ENCODE assay signal across 1 cellular context in the genomic region with DNA sequence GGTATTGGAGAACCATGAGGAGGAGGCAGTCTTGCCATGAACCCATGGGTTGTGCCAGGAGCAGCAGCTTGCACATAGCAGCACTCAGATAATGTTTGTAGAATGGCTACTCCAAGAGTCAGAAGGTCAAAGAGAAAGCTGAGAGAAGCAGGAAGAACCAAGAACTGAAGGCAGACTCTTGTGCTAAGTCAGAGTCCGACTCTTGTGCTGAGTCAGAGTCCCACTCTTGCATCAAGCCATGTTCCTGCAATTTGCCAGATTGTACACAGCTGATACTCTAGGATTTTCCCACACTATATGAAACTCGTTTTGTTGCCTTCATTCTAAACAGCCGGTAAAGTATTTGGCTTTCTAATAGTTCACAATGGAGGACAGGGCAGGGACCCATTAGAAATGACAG.
TF ChIP-seq lines count a peak whose summit lies in the region.

No MANE protein-coding gene starts in this region.

TF ChIP-seq in K562, 482 proteins besides CTCF, POLR2A, EP300 and RAD21 (continued from another document and continues in another):
- TF ChIP-seq NFE2 (IDR thresholded peaks at IDR 0.05; ENCODE audit: low read depth) (peak; percentile 89), SRSF3 (IDR thresholded peaks at IDR 0.05; ENCODE audit: insufficient read depth, low read length) (no peak), CHD2 (IDR thresholded peaks at IDR 0.05; ENCODE audit: low read depth, low read length) (no peak), GTF2F1 (IDR thresholded peaks at IDR 0.05; ENCODE audit: low read depth, low read length) (no peak), SAFB2 (IDR thresholded peaks at IDR 0.05; ENCODE audit: borderline replicate concordance, low read depth, low read length, severe bottlenecking) (no peak), ZNF764 (CRISPR knock-in tag; IDR thresholded peaks at IDR 0.05; ENCODE audit: low read depth) (no peak), ATF2 (CRISPR knock-in tag; IDR thresholded peaks at IDR 0.05) (no peak), BCL6 (CRISPR knock-in tag; IDR thresholded peaks at IDR 0.05) (no peak), ATF3 (IDR thresholded peaks at IDR 0.05) (peak; percentile 74), ATF3 (CRISPR knock-in tag; conservative IDR thresholded peaks at IDR 0.05) (no peak), PRMT5 (CRISPR knock-in tag; IDR thresholded peaks at IDR 0.05) (no peak), NFXL1 (CRISPR knock-in tag; IDR thresholded peaks at IDR 0.05) (no peak), ELK1 (CRISPR knock-in tag; IDR thresholded peaks at IDR 0.05) (no peak), HOXB6 (CRISPR knock-in tag; IDR thresholded peaks at IDR 0.05; ENCODE audit: borderline replicate concordance) (no peak), PHTF2 (CRISPR knock-in tag; IDR thresholded peaks at IDR 0.05) (no peak), ZNF274 (IDR thresholded peaks at IDR 0.05; ENCODE audit: borderline replicate concordance, low read depth, low read length) (no peak), BDP1 (IDR thresholded peaks at IDR 0.05; ENCODE audit: insufficient read depth, insufficient read length) (no peak), MYBL2 (IDR thresholded peaks at IDR 0.05; ENCODE audit: low read depth) (no peak), MYBL2 (CRISPR knock-in tag; IDR thresholded peaks at IDR 0.05; ENCODE audit: borderline replicate concordance) (no peak), ARNT (IDR thresholded peaks at IDR 0.05) (0 out of 4 replicates have a peak, but pooled peaks of 1 of the 2 experiments have one; percentile 26), CHD1 (IDR thresholded peaks at IDR 0.05; ENCODE audit: low read length) (no peak), FOXJ3 (CRISPR knock-in tag; IDR thresholded peaks at IDR 0.05) (no peak), ZFP36 (IDR thresholded peaks at IDR 0.05; ENCODE audit: low read depth, low read length, partially characterized antibody) (no peak), STAT5A (IDR thresholded peaks at IDR 0.05; ENCODE audit: borderline replicate concordance, low read length) (no peak), ARHGAP35 (IDR thresholded peaks at IDR 0.05; ENCODE audit: partially characterized antibody) (no peak), BRF2 (IDR thresholded peaks at IDR 0.05; ENCODE audit: borderline replicate concordance, insufficient read depth, insufficient read length) (no peak), DNMT1 (IDR thresholded peaks at IDR 0.05) (no peak), MAFF (IDR thresholded peaks at IDR 0.05; ENCODE audit: low read length) (peak; percentile 78; the same call in 1 of the 2 replicates), MCM3 (IDR thresholded peaks at IDR 0.05) (no peak), MEF2D (tag; conservative IDR thresholded peaks at IDR 0.05; ENCODE audit: low read depth) (no peak), TEAD4 (IDR thresholded peaks at IDR 0.05; ENCODE audit: low read length) (no peak), TEAD4 (CRISPR knock-in tag; IDR thresholded peaks at IDR 0.05; ENCODE audit: borderline replicate concordance) (no peak), MAFK (IDR thresholded peaks at IDR 0.05; ENCODE audit: low read length) (peak; percentile 88), CEBPB (tag; IDR thresholded peaks at IDR 0.05) (peak; percentile 72; the same call in 1 of the 2 replicates), CBFA2T2 (conservative IDR thresholded peaks at IDR 0.05) (no peak), E4F1 (CRISPR knock-in tag; IDR thresholded peaks at IDR 0.05; ENCODE audit: borderline replicate concordance) (no peak)
- TF ChIP-seq, protein P1, sequence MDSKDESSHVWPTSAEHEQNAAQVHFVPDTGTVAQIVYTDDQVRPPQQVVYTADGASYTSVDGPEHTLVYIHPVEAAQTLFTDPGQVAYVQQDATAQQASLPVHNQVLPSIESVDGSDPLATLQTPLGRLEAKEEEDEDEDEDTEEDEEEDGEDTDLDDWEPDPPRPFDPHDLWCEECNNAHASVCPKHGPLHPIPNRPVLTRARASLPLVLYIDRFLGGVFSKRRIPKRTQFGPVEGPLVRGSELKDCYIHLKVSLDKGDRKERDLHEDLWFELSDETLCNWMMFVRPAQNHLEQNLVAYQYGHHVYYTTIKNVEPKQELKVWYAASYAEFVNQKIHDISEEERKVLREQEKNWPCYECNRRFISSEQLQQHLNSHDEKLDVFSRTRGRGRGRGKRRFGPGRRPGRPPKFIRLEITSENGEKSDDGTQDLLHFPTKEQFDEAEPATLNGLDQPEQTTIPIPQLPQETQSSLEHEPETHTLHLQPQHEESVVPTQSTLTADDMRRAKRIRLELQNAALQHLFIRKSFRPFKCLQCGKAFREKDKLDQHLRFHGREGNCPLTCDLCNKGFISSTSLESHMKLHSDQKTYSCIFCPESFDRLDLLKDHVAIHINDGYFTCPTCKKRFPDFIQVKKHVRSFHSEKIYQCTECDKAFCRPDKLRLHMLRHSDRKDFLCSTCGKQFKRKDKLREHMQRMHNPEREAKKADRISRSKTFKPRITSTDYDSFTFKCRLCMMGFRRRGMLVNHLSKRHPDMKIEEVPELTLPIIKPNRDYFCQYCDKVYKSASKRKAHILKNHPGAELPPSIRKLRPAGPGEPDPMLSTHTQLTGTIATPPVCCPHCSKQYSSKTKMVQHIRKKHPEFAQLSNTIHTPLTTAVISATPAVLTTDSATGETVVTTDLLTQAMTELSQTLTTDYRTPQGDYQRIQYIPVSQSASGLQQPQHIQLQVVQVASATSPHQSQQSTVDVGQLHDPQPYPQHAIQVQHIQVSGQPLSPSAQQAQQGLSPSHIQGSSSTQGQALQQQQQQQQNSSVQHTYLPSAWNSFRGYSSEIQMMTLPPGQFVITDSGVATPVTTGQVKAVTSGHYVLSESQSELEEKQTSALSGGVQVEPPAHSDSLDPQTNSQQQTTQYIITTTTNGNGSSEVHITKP (IDR thresholded peaks at IDR 0.05; ENCODE audit: partially characterized antibody) = no peak
- TF ChIP-seq, protein P2, sequence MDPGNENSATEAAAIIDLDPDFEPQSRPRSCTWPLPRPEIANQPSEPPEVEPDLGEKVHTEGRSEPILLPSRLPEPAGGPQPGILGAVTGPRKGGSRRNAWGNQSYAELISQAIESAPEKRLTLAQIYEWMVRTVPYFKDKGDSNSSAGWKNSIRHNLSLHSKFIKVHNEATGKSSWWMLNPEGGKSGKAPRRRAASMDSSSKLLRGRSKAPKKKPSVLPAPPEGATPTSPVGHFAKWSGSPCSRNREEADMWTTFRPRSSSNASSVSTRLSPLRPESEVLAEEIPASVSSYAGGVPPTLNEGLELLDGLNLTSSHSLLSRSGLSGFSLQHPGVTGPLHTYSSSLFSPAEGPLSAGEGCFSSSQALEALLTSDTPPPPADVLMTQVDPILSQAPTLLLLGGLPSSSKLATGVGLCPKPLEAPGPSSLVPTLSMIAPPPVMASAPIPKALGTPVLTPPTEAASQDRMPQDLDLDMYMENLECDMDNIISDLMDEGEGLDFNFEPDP (CRISPR knock-in tag; IDR thresholded peaks at IDR 0.05) = no peak
- TF ChIP-seq, protein P3, sequence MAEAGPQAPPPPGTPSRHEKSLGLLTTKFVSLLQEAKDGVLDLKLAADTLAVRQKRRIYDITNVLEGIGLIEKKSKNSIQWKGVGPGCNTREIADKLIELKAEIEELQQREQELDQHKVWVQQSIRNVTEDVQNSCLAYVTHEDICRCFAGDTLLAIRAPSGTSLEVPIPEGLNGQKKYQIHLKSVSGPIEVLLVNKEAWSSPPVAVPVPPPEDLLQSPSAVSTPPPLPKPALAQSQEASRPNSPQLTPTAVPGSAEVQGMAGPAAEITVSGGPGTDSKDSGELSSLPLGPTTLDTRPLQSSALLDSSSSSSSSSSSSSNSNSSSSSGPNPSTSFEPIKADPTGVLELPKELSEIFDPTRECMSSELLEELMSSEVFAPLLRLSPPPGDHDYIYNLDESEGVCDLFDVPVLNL (CRISPR knock-in tag; IDR thresholded peaks at IDR 0.05; ENCODE audit: low read depth) = no peak
- TF ChIP-seq, protein P4, sequence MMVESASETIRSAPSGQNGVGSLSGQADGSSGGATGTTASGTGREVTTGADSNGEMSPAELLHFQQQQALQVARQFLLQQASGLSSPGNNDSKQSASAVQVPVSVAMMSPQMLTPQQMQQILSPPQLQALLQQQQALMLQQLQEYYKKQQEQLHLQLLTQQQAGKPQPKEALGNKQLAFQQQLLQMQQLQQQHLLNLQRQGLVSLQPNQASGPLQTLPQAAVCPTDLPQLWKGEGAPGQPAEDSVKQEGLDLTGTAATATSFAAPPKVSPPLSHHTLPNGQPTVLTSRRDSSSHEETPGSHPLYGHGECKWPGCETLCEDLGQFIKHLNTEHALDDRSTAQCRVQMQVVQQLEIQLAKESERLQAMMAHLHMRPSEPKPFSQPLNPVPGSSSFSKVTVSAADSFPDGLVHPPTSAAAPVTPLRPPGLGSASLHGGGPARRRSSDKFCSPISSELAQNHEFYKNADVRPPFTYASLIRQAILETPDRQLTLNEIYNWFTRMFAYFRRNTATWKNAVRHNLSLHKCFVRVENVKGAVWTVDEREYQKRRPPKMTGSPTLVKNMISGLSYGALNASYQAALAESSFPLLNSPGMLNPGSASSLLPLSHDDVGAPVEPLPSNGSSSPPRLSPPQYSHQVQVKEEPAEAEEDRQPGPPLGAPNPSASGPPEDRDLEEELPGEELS (CRISPR knock-in tag; IDR thresholded peaks at IDR 0.05; ENCODE audit: borderline replicate concordance) = no peak
- TF ChIP-seq, protein P5, sequence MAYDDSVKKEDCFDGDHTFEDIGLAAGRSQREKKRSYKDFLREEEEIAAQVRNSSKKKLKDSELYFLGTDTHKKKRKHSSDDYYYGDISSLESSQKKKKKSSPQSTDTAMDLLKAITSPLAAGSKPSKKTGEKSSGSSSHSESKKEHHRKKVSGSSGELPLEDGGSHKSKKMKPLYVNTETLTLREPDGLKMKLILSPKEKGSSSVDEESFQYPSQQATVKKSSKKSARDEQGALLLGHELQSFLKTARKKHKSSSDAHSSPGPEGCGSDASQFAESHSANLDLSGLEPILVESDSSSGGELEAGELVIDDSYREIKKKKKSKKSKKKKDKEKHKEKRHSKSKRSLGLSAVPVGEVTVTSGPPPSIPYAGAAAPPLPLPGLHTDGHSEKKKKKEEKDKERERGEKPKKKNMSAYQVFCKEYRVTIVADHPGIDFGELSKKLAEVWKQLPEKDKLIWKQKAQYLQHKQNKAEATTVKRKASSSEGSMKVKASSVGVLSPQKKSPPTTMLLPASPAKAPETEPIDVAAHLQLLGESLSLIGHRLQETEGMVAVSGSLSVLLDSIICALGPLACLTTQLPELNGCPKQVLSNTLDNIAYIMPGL (CRISPR knock-in tag; IDR thresholded peaks at IDR 0.05) = no peak
- TF ChIP-seq, protein P6, sequence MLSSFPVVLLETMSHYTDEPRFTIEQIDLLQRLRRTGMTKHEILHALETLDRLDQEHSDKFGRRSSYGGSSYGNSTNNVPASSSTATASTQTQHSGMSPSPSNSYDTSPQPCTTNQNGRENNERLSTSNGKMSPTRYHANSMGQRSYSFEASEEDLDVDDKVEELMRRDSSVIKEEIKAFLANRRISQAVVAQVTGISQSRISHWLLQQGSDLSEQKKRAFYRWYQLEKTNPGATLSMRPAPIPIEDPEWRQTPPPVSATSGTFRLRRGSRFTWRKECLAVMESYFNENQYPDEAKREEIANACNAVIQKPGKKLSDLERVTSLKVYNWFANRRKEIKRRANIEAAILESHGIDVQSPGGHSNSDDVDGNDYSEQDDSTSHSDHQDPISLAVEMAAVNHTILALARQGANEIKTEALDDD (IDR thresholded peaks at IDR 0.05) = no peak
